Comparison of ENCODE assay signal across 24 cellular contexts in genomic region chrX:105017641-105018040, GRCh38.
DNase-seq lines count a peak whose midpoint lies in the region; ATAC-seq, FAIRE-seq and TF ChIP-seq lines count a peak whose summit lies in the region.
"Had no signal": no experiment of that assay in that cellular context is flagged by ENCODE, and none has a peak within 500 bp of the region (broad histone marks: within the 10 kb centered on the region; RNA-seq: fewer than 3 reads in every experiment).

No MANE protein-coding gene starts in this region.

- WGBS in mammary epithelial cell (ENCODE audit: low coverage, missing lambda C conversion rate), result 33% methylated on average over 2 of the region's 2 CpGs

- no peak overlapping the region for H3K9ac ChIP-seq in mammary epithelial cell (ENCODE audit: insufficient read depth, low read length)
- H3K9ac ChIP-seq in keratinocyte (ENCODE audit: control insufficient read depth, extremely low read depth, insufficient read depth, low read length), result no peak overlapping the region

- H4K20me1 ChIP-seq in mammary epithelial cell (ENCODE audit: insufficient read depth, low read length), result no peaks in the 10 kb centered on the region
- H4K20me1 ChIP-seq in keratinocyte (ENCODE audit: control insufficient read depth, extremely low read depth, insufficient read depth, low read length), result no peaks in the 10 kb centered on the region

- peaks cover 48% of the 10 kb centered on the region for H3K27me3 Mint-ChIP-seq in MCF 10A (ENCODE audit: insufficient read depth, unreplicated experiment)
- no peaks in the 10 kb centered on the region for H3K27me3 Mint-ChIP-seq in type B pancreatic cell

- intact Hi-C loops in MCF 10A (cut with micrococcal nuclease), result no loop called here
- intact Hi-C loops in breast epithelium (cut with DNase I; ENCODE audit: low total_unique reads), result no loop called here
- intact Hi-C loops in mammary epithelial cell (cut with micrococcal nuclease), result no loop called here

- DNase-seq in MCF 10A (ENCODE audit: unreplicated experiment) (peak; percentile 33), breast epithelium (ENCODE audit: low spot score in 2 of 2) (no peak), mammary epithelial cell (peak; percentile 62), keratinocyte (ENCODE audit: low read depth, low spot score) (no peak), type B pancreatic cell (ENCODE audit: extremely low spot score, unreplicated experiment) (no peak), NCI-H146 treated with DMSO at 0.1 percent for 48 hours (lab: John Stamatoyannopoulos, UW; ENCODE audit: unreplicated experiment) (no peak), H54 (ENCODE audit: insufficient read length, low spot score) (no peak)
- DNase-seq: 8988T, Calu3, DMS79 treated with DMSO at 0.1 percent for 48 hours, GF-D8, NCI-H1092 treated with DMSO at 0.1 percent for 48 hours, NCI-H1694 treated with DMSO at 0.1 percent for 48 hours, NCI-H2081, NCI-H2171 treated with DMSO at 0.1 percent for 48 hours, NCI-H345, NCI-H510A treated with DMSO at 0.1 percent for 48 hours, NCI-H748 treated with DMSO at 0.1 percent for 48 hours, SHP77 had no signal

- H3K4me2 ChIP-seq in mammary epithelial cell (ENCODE audit: insufficient read depth, low read depth, low read length) (peak overlapping the region; percentile 15), keratinocyte (ENCODE audit: control insufficient read depth, extremely low read depth, insufficient read depth, low read depth, low read length) (no peak overlapping the region)

- dilution Hi-C loops in mammary epithelial cell (cut with HindIII; ENCODE audit: low sequenced_read_pairs) (no loop called here), keratinocyte (cut with MboI; ENCODE audit: extremely low pct_ligation_motif_present, low sequenced_read_pairs) (no loop called here)

- no peaks in the 10 kb centered on the region for H3K36me3 ChIP-seq in breast epithelium
- no peaks in the 10 kb centered on the region for H3K36me3 ChIP-seq in mammary epithelial cell (ENCODE audit: insufficient read depth, low read length)
- no peaks in the 10 kb centered on the region for H3K36me3 ChIP-seq in keratinocyte (ENCODE audit: control insufficient read depth in 2 of 2, extremely low read depth in 1 of 2, insufficient read depth in 2 of 2, low read length in 2 of 2)

- no peaks in the 10 kb centered on the region for H3K9me1 ChIP-seq in keratinocyte (ENCODE audit: control insufficient read depth, extremely low read depth, insufficient read depth, low read length)

- H2AFZ ChIP-seq in mammary epithelial cell (ENCODE audit: low read depth, low read length), result no peak overlapping the region
- H2AFZ ChIP-seq in keratinocyte (ENCODE audit: control insufficient read depth, low read length), result no peak overlapping the region

- no peak for TF ChIP-seq POLR2A in breast epithelium (IDR thresholded peaks at IDR 0.05)
- TF ChIP-seq POLR2A in H54 (IDR thresholded peaks at IDR 0.05; ENCODE audit: low read depth, low read length), result no peak

- no peaks in the 10 kb centered on the region for H3K79me2 ChIP-seq in mammary epithelial cell (ENCODE audit: insufficient read depth, low read length)
- no peaks in the 10 kb centered on the region for H3K79me2 ChIP-seq in keratinocyte (ENCODE audit: control insufficient read depth, insufficient read depth, low read length)

- H3K4me1 Mint-ChIP-seq in MCF 10A (ENCODE audit: insufficient read depth, unreplicated experiment) (peaks cover 6% of the 10 kb centered on the region), type B pancreatic cell (ENCODE audit: unreplicated experiment) (peaks cover 4% of the 10 kb centered on the region)

- no TSS peak for BruUV-seq in MCF 10A (replicated peaks; lab: Mats Ljungman, UMichigan)
- BruUV-seq in mammary epithelial cell (replicated peaks; lab: Mats Ljungman, UMichigan), result no TSS peak

- H3K27me3 ChIP-seq in breast epithelium (peaks cover 0 to 48% of the 10 kb centered on the region in 2 donors), mammary epithelial cell (ENCODE audit: insufficient read depth, low read length) (no peaks in the 10 kb centered on the region), keratinocyte (ENCODE audit: control insufficient read depth, extremely low read depth, insufficient read depth, low read length) (no peaks in the 10 kb centered on the region)

- H3K4me3 Mint-ChIP-seq in MCF 10A (ENCODE audit: unreplicated experiment) (no peak overlapping the region), type B pancreatic cell (no peak overlapping the region)

- no peaks in the 10 kb centered on the region for H3K4me1 ChIP-seq in breast epithelium
- H3K4me1 ChIP-seq in mammary epithelial cell (ENCODE audit: insufficient read depth, low read length), result peaks cover 9% of the 10 kb centered on the region
- H3K4me1 ChIP-seq in keratinocyte (ENCODE audit: control insufficient read depth, extremely low read depth, insufficient read depth, low read length), result peaks cover 4% of the 10 kb centered on the region

- FAIRE-seq in keratinocyte (lab: Jason Lieb, UNC) (peak; percentile 51), H54 (lab: Jason Lieb, UNC) (no peak)
- FAIRE-seq: GM12892, GM19239 had no signal

- H3K27ac ChIP-seq in breast epithelium (no peak overlapping the region), mammary epithelial cell (ENCODE audit: insufficient read depth, low read depth, low read length) (no peak overlapping the region), keratinocyte (ENCODE audit: control insufficient read depth, insufficient read depth, low read length) (no peak overlapping the region)
- H3K27ac ChIP-seq: HL-60 had no signal

- ATAC-seq in GM18873 (IDR thresholded peaks at IDR 0.05; ENCODE audit: low FRiP score, unreplicated experiment), result no peak
- ATAC-seq: HCT116 had no signal

- TF ChIP-seq CTCF in MCF 10A (IDR thresholded peaks at IDR 0.05; ENCODE audit: unreplicated experiment), result no peak
- no peak for TF ChIP-seq CTCF in breast epithelium (IDR thresholded peaks at IDR 0.05)
- TF ChIP-seq CTCF in mammary epithelial cell (conservative IDR thresholded peaks at IDR 0.05 in 1 of 2, IDR thresholded peaks at IDR 0.05 in 1 of 2; ENCODE audit: extremely low read depth in 1 of 2, insufficient read depth in 1 of 2, low read depth in 1 of 2, low read length in 2 of 2), result no peak
- TF ChIP-seq CTCF in keratinocyte (optimal IDR thresholded peaks at IDR 0.05 in 1 of 3, IDR thresholded peaks at IDR 0.05 in 1 of 3, conservative IDR thresholded peaks at IDR 0.05 in 1 of 3; ENCODE audit: extremely low read depth in 1 of 3, insufficient read depth in 2 of 3, low read length in 3 of 3), result no peak
- no peak for TF ChIP-seq CTCF in type B pancreatic cell (conservative IDR thresholded peaks at IDR 0.05)

- in situ Hi-C loops in mammary epithelial cell (cut with MboI; ENCODE audit: low sequenced_read_pairs in 2 of 2), result no loop called here

- H3K27ac Mint-ChIP-seq in MCF 10A (ENCODE audit: low read depth, unreplicated experiment), result peak overlapping the region; percentile 14
- H3K27ac Mint-ChIP-seq in type B pancreatic cell, result peak overlapping the region; percentile 67

- H3K36me3 Mint-ChIP-seq in MCF 10A (ENCODE audit: insufficient read depth, unreplicated experiment) (no peaks in the 10 kb centered on the region), type B pancreatic cell (no peaks in the 10 kb centered on the region)

- CTCF ChIA-PET in MCF 10A (lab: Yijun Ruan, JAX) (interaction anchor here (0.6 to 0.7 kb wide), 4 partner anchors 101 to 1245 kb away, joined by 3 read pairs; no protein-coding TSS in a partner anchor), mammary epithelial cell (lab: Charles Lee; ENCODE audit: low non-redundant PET) (interaction anchor here (0.6 kb wide), 1 partner anchor 95 kb away, joined by 9 read pairs; no protein-coding TSS in a partner anchor)

- POLR2A ChIA-PET in MCF 10A (lab: Yijun Ruan, JAX), result interaction anchor here (0.7 kb wide), 1 partner anchor 154 kb away, joined by 3 read pairs; no protein-coding TSS in a partner anchor

- H3K9me3 Mint-ChIP-seq in MCF 10A (ENCODE audit: unreplicated experiment), result no peaks in the 10 kb centered on the region
- no peaks in the 10 kb centered on the region for H3K9me3 Mint-ChIP-seq in type B pancreatic cell

- H3K4me3 ChIP-seq in breast epithelium (no peak overlapping the region), mammary epithelial cell (replicated peaks in 1 of 3; ENCODE audit: insufficient read depth in 1 of 3, low read depth in 2 of 3, low read length in 3 of 3) (no peak overlapping the region), keratinocyte (ENCODE audit: control insufficient read depth in 2 of 3, extremely low read depth in 1 of 3, insufficient read depth in 2 of 3, low read depth in 1 of 3, low read length in 3 of 3) (no peak overlapping the region)

- H3K9me3 ChIP-seq in breast epithelium, result no peaks in the 10 kb centered on the region
- H3K9me3 ChIP-seq in mammary epithelial cell (replicated peaks; ENCODE audit: insufficient read depth, low read length), result peaks cover 2% of the 10 kb centered on the region
- no peaks in the 10 kb centered on the region for H3K9me3 ChIP-seq in keratinocyte (ENCODE audit: control insufficient read depth, low read depth, low read length)

Comparison
In these comparisons a context has a peak if more than half of its experiments do, and no peak if none do; other contexts are left out.
1. DNase-seq: peak in MCF 10A (single experiment) and mammary epithelial cell (single experiment); none in breast epithelium (0 of 2), keratinocyte (single experiment), type B pancreatic cell (single experiment), NCI-H146 treated with DMSO at 0.1 percent for 48 hours (single experiment) and H54 (single experiment).